Comparison of ENCODE assay signal across 20 cellular contexts in genomic region chr6:13854716-13855250, GRCh38.
"Had no signal": no experiment of that assay in that cellular context is flagged by ENCODE, and none has a peak within 500 bp of the region (broad histone marks: within the 10 kb centered on the region; RNA-seq: fewer than 3 reads in every experiment).

No MANE protein-coding gene starts in this region.

- H2AFZ ChIP-seq: parathyroid adenoma had no signal

- H3K9ac ChIP-seq: parathyroid adenoma had no signal

- H3K4me1 ChIP-seq: parathyroid adenoma, prostate gland had no signal

- DNase-seq: dermis blood vessel endothelial cell; effector memory CD8-positive, alpha-beta T cell; hypothalamus; immature natural killer cell; islet precursor cell; left ventricle myocardium superior; lower lobe of right lung; natural killer cell; right cardiac atrium; stimulated activated CD4-positive, alpha-beta T cell treated with anti-CD3 and anti-CD28 coated beads, Interleukin-15, amount 100 ng/mL, for 24 hours; stimulated activated CD4-positive, alpha-beta T cell treated with anti-CD3 and anti-CD28 coated beads, Interleukin-2, amount 100 ng/mL, for 48 hours; stimulated activated naive B cell treated with anti-CD40 and anti-IgM and Interleukin-4, amounts not matched to agents 10 μg/mL and 1 μg/mL and 100 μg/mL, for 72 hours had no signal

- H3K36me3 ChIP-seq: lower lobe of right lung, neutrophil, prostate gland, thoracic aorta, tibial nerve had no signal

- H3K4me3 Mint-ChIP-seq: effector memory CD8-positive, alpha-beta T cell; immature natural killer cell; natural killer cell; stimulated activated naive B cell treated with anti-CD40 and anti-IgM and Interleukin-4, amounts not matched to agents 10 μg/mL and 1 μg/mL and 100 μg/mL, for 72 hours; stimulated activated naive CD8-positive, alpha-beta T cell treated with anti-CD3 and anti-CD28 coated beads, Interleukin-15, Interleukin-2, amounts not matched to agents 100 ng/mL and 50 ng/mL, for 24 hours had no signal

- H3K4me3 ChIP-seq: coronary artery, lower lobe of right lung, prostate gland, skin epidermis, thoracic aorta, tibial nerve had no signal

- ATAC-seq: effector memory CD8-positive, alpha-beta T cell; left ventricle myocardium superior; natural killer cell; right cardiac atrium; stimulated activated naive B cell treated with anti-CD40 and anti-IgM and Interleukin-4, amounts not matched to agents 10 μg/mL and 1 μg/mL and 100 μg/mL, for 72 hours had no signal

- H3K36me3 Mint-ChIP-seq: immature natural killer cell, natural killer cell had no signal

- H3K79me2 ChIP-seq: parathyroid adenoma had no signal

- H3K9me3 Mint-ChIP-seq: effector memory CD8-positive, alpha-beta T cell; natural killer cell; stimulated activated naive CD8-positive, alpha-beta T cell treated with anti-CD3 and anti-CD28 coated beads, Interleukin-15, Interleukin-2, amounts not matched to agents 100 ng/mL and 50 ng/mL, for 24 hours had no signal

- H3K27ac ChIP-seq: coronary artery, lower lobe of right lung, neutrophil, parathyroid adenoma, prostate gland, skin epidermis, thoracic aorta, tibial nerve had no signal

- H3K27ac Mint-ChIP-seq: effector memory CD8-positive, alpha-beta T cell; immature natural killer cell; natural killer cell; stimulated activated naive B cell treated with anti-CD40 and anti-IgM and Interleukin-4, amounts not matched to agents 10 μg/mL and 1 μg/mL and 100 μg/mL, for 72 hours; stimulated activated naive CD8-positive, alpha-beta T cell treated with anti-CD3 and anti-CD28 coated beads, Interleukin-15, Interleukin-2, amounts not matched to agents 100 ng/mL and 50 ng/mL, for 24 hours had no signal

- H3K9me3 ChIP-seq: lower lobe of right lung, neutrophil, prostate gland, thoracic aorta, tibial nerve had no signal

- H3K4me1 Mint-ChIP-seq: immature natural killer cell had no signal
